In genomic region chr13:114118763-114119123, GRCh38 we compare ENCODE assay signal across 10 cellular contexts. TPM values are rescaled to one million over a fixed set of nuclear protein-coding genes. Genes with fewer than 3 reads are reported as not detected.
DNase-seq lines count a peak whose midpoint lies in the region; ATAC-seq, FAIRE-seq and TF ChIP-seq lines count a peak whose summit lies in the region.
"Had no signal": no experiment of that assay in that cellular context is flagged by ENCODE, and none has a peak within 500 bp of the region (broad histone marks: within the 10 kb centered on the region; RNA-seq: fewer than 3 reads in every experiment).

No MANE protein-coding gene starts in this region.

- peak; percentile 43 for ATAC-seq in left lung

- H3K4me3 ChIP-seq in left lung: no peak overlapping the region
- peak overlapping the region in 2 of 4 donors; percentile 7 to 31 for H3K4me3 ChIP-seq in tibial nerve
- H3K4me3 ChIP-seq in BE2C (ENCODE audit: low read depth, low read length): no peak overlapping the region

- BruUV-seq in MCF 10A (replicated peaks; lab: Mats Ljungman, UMichigan): no TSS peak

- H3K36me3 ChIP-seq in left lung: no peaks in the 10 kb centered on the region
- no peaks in the 10 kb centered on the region for H3K36me3 ChIP-seq in tibial nerve
- H3K36me3 ChIP-seq in BE2C: no peaks in the 10 kb centered on the region; the same call in 1 of the 2 replicates

- peak overlapping the region; percentile 42 for H3K4me3 Mint-ChIP-seq in MCF 10A (ENCODE audit: unreplicated experiment)

- TF ChIP-seq EP300 in tibial nerve (IDR thresholded peaks at IDR 0.05): no peak

- peaks cover 4 to 69% of the 10 kb centered on the region in 2 donors for H3K4me1 ChIP-seq in left lung
- H3K4me1 ChIP-seq in tibial nerve: peaks cover 0 to 68% (median 36%) of the 10 kb centered on the region in 4 donors
- peaks cover 12% of the 10 kb centered on the region for H3K4me1 ChIP-seq in BE2C

- no peak for FAIRE-seq in frontal cortex (lab: Jason Lieb, UNC)
- FAIRE-seq: A204.1 had no signal

- no peaks in the 10 kb centered on the region for H3K9me3 ChIP-seq in left lung
- H3K9me3 ChIP-seq in tibial nerve: no peaks in the 10 kb centered on the region
- H3K9me3 ChIP-seq in BE2C: no peaks in the 10 kb centered on the region

- TF ChIP-seq CTCF in MCF 10A (IDR thresholded peaks at IDR 0.05; ENCODE audit: unreplicated experiment): no peak
- no peak for TF ChIP-seq CTCF in left lung (IDR thresholded peaks at IDR 0.05)
- no peak for TF ChIP-seq CTCF in tibial nerve (IDR thresholded peaks at IDR 0.05)
- no peak for TF ChIP-seq CTCF in BE2C (IDR thresholded peaks at IDR 0.05; ENCODE audit: low read depth, low read length)

- H3K27ac Mint-ChIP-seq in MCF 10A (ENCODE audit: low read depth, unreplicated experiment): peak overlapping the region; percentile 74

- WGBS in tibial nerve, 2 donors: 13 to 25% methylated on average over 6 of the region's 6 CpGs

- H3K27ac ChIP-seq in left lung (peak overlapping the region; percentile 55 to 80), tibial nerve (peak overlapping the region; percentile 68 to 87 (median 78))

- no peaks in the 10 kb centered on the region for H3K9me3 Mint-ChIP-seq in MCF 10A (ENCODE audit: unreplicated experiment)

- POLR2A ChIA-PET in MCF 10A (lab: Yijun Ruan, JAX): interaction anchor here (1.3 kb wide), 1 partner anchor 53 kb away, joined by 4 read pairs; no protein-coding TSS in a partner anchor

- intact Hi-C loops in MCF 10A (cut with micrococcal nuclease) (no loop called here), left lung (cut with DNase I) (no loop called here)

- CTCF ChIA-PET in MCF 10A (lab: Yijun Ruan, JAX): no interaction called here

- DNase-seq in NCI-H748 (lab: John Stamatoyannopoulos, UW; ENCODE audit: unreplicated experiment) (peak; percentile 13), NCI-H748 treated with DMSO at 0.1 percent for 48 hours (lab: John Stamatoyannopoulos, UW) (no peak), MCF 10A (ENCODE audit: unreplicated experiment) (no peak), left lung (peak in 1 of 2 donors; percentile 14), tibial nerve (ENCODE audit: low spot score in 2 of 2) (no peak), frontal cortex (ENCODE audit: low spot score in 2 of 2) (no peak), hypothalamus (lab: John Stamatoyannopoulos, UW) (no peak), BE2C (no peak)
- DNase-seq: stimulated activated naive CD4-positive, alpha-beta T cell had no signal

- H3K4me1 Mint-ChIP-seq in MCF 10A (ENCODE audit: insufficient read depth, unreplicated experiment): peaks cover 9% of the 10 kb centered on the region

- H3K27me3 ChIP-seq in left lung (no peaks in the 10 kb centered on the region), tibial nerve (no peaks in the 10 kb centered on the region), BE2C (no peaks in the 10 kb centered on the region)

- H3K27me3 Mint-ChIP-seq in MCF 10A (ENCODE audit: insufficient read depth, unreplicated experiment): no peaks in the 10 kb centered on the region

- TF ChIP-seq POLR2A in tibial nerve (IDR thresholded peaks at IDR 0.05): no peak

- no peaks in the 10 kb centered on the region for H3K36me3 Mint-ChIP-seq in MCF 10A (ENCODE audit: insufficient read depth, unreplicated experiment)

RNA-seq across cellular contexts. Expression of gene RASA3, which starts 13.7 kb away (rescaled TPM):
- total RNA-seq in MCF 10A (2022): 9.1 and 12.1 TPM in 2 replicates
- total RNA-seq in left lung: 10 to 100 TPM; 14.5 to 22.2 TPM
- 10 to 100 TPM; 36.2 to 63.3 (median 46.3) TPM for total RNA-seq in tibial nerve
- total RNA-seq in frontal cortex: 12.6 TPM
- polyA plus RNA-seq in BE2C (2012; ENCODE audit: insufficient read depth, insufficient read length, low read depth): 5.1 TPM
